12 cellular contexts compared by ENCODE assay signal in the genomic region with DNA sequence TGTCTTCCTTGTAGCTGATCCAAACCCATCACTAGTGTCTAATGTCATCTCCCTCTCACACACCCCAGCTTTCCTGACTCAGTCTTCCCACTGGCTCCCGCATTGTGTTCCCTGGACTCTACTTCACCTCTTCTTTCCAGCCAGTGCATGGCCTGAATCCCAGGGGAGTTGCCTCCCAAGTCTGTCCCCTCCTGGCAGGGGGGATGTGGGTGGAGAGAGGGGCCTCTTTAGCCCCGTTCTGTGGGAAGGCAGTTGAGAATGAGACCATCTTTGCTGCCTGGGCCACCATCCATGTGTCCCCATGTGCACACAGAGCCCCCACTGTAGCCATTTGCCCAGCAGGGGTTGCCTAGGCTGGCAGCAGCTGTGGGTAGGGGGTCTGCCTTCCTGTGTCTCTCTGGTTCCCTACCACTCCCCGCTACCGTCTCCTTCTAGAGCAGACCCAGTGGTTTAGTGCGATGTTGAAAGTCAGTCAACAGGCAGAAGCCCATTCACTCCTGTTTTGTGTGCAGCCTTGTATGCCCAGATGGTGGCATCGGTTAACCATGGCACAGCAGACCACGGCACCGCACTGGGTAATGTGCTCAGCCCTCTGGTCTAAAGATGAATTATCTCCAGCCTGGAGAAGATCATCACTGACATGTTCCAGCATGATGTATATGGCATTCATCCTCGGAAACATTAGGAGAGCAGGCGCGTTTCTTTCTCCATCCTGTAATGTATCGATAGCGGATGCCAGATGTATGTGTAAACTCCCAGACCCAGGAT.
DNase-seq lines count a peak whose midpoint lies in the region; ATAC-seq, FAIRE-seq and TF ChIP-seq lines count a peak whose summit lies in the region.
"Had no signal": no experiment of that assay in that cellular context is flagged by ENCODE, and none has a peak within 500 bp of the region (broad histone marks: within the 10 kb centered on the region; RNA-seq: fewer than 3 reads in every experiment).

No MANE protein-coding gene starts in this region.

- H3K4me1 Mint-ChIP-seq in activated CD4-positive, alpha-beta memory T cell treated with anti-CD3 and anti-CD28 coated beads, Interleukin-2, amount 10 ng/mL, durations not matched to agents 7 days and 5 days, result peaks cover 32% of the 10 kb centered on the region

- no peak overlapping the region for H3K4me2 ChIP-seq in A549

- H3K27ac Mint-ChIP-seq in activated CD4-positive, alpha-beta memory T cell treated with anti-CD3 and anti-CD28 coated beads, Interleukin-2, amount 10 ng/mL, durations not matched to agents 7 days and 5 days, result no peak overlapping the region

- no peak for TF ChIP-seq EP300 in A549 (IDR thresholded peaks at IDR 0.05)

- peaks cover 6% of the 10 kb centered on the region for H3K36me3 Mint-ChIP-seq in activated CD4-positive, alpha-beta memory T cell treated with anti-CD3 and anti-CD28 coated beads, Interleukin-2, amount 10 ng/mL, durations not matched to agents 7 days and 5 days (ENCODE audit: low read depth)

- WGBS in A549 (ENCODE audit: missing lambda C conversion rate), result 87% methylated on average over 13 of the region's 13 CpGs

- H3K27ac ChIP-seq in A549 (no peak overlapping the region), SJCRH30 (no peak overlapping the region)
- H3K27ac ChIP-seq: psoas muscle had no signal

- H3K27me3 ChIP-seq in SJCRH30, result no peaks in the 10 kb centered on the region

- CTCF ChIA-PET in A549 (lab: Yijun Ruan, JAX), result interaction anchor here (0.5 kb wide), 1 partner anchor 234 kb away, joined by 3 read pairs; no protein-coding TSS in a partner anchor
- CTCF ChIA-PET in activated CD4-positive, alpha-beta memory T cell treated with anti-CD3 and anti-CD28 coated beads, Interleukin-2, amount 10 ng/mL, durations not matched to agents 7 days and 5 days (lab: Charles Lee), result no interaction called here

- ATAC-seq in A549 (peak; percentile 73 to 80; a peak in 5 of 6 replicates), left ventricle myocardium superior (peak; percentile 34), HG03139 (IDR thresholded peaks at IDR 0.05; ENCODE audit: unreplicated experiment) (no peak), HG03571 (IDR thresholded peaks at IDR 0.05; ENCODE audit: unreplicated experiment) (no peak), HG02678 (IDR thresholded peaks at IDR 0.05; ENCODE audit: unreplicated experiment) (no peak)

- no peaks in the 10 kb centered on the region for H3K9me3 Mint-ChIP-seq in activated CD4-positive, alpha-beta memory T cell treated with anti-CD3 and anti-CD28 coated beads, Interleukin-2, amount 10 ng/mL, durations not matched to agents 7 days and 5 days

- no peak for TF ChIP-seq POLR2A in A549 (IDR thresholded peaks at IDR 0.05; ENCODE audit: low read length)

- TF ChIP-seq RAD21 in A549 (conservative IDR thresholded peaks at IDR 0.05 in 1 of 2, IDR thresholded peaks at IDR 0.05 in 1 of 2), result peak; percentile 51 to 56

- DNase-seq in A549 (ENCODE audit: low read depth in 1 of 2, low spot score in 1 of 2) (peak; percentile 5 to 25), HTR-8/SVneo (ENCODE audit: insufficient read length, low spot score) (peak; percentile 21), left ventricle myocardium superior (no peak), SJCRH30 (no peak)
- DNase-seq in activated CD4-positive, alpha-beta memory T cell treated with anti-CD3 and anti-CD28 coated beads, Interleukin-2, amount 10 ng/mL, durations not matched to agents 7 days and 5 days, result peak; percentile 20
- DNase-seq: GDM1, NCI-H2029, psoas muscle had no signal

- H3K4me3 Mint-ChIP-seq in activated CD4-positive, alpha-beta memory T cell treated with anti-CD3 and anti-CD28 coated beads, Interleukin-2, amount 10 ng/mL, durations not matched to agents 7 days and 5 days, result no peak overlapping the region

- TF ChIP-seq CTCF in A549 (IDR thresholded peaks at IDR 0.05), result peak; percentile 18; the same call in 1 of the 3 replicates

- POLR2A ChIA-PET in A549 (lab: Yijun Ruan, JAX), result no interaction called here
- POLR2A ChIA-PET in activated CD4-positive, alpha-beta memory T cell treated with anti-CD3 and anti-CD28 coated beads, Interleukin-2, amount 10 ng/mL, durations not matched to agents 7 days and 5 days (lab: Charles Lee), result no interaction called here

- no peak for FAIRE-seq in A549 (lab: Jason Lieb, UNC)
- peak; percentile 73 for FAIRE-seq in HTR-8/SVneo (lab: Jason Lieb, UNC)
- FAIRE-seq: colon had no signal

- H3K27me3 Mint-ChIP-seq in activated CD4-positive, alpha-beta memory T cell treated with anti-CD3 and anti-CD28 coated beads, Interleukin-2, amount 10 ng/mL, durations not matched to agents 7 days and 5 days, result peaks cover 3% of the 10 kb centered on the region

- no peak overlapping the region for H3K4me3 ChIP-seq in A549
- no peak overlapping the region for H3K4me3 ChIP-seq in SJCRH30
- H3K4me3 ChIP-seq: psoas muscle had no signal

- H3K36me3 ChIP-seq in SJCRH30, result no peaks in the 10 kb centered on the region

- intact Hi-C loops in left ventricle myocardium superior (cut with micrococcal nuclease), result no loop called here

- H3K9me3 ChIP-seq in A549 (no peaks in the 10 kb centered on the region), SJCRH30 (replicated peaks) (no peaks in the 10 kb centered on the region)
- H3K9me3 ChIP-seq: psoas muscle had no signal

- H3K4me1 ChIP-seq in A549 (0 out of 3 replicates have a peak, but pooled peaks cover 4% of the 10 kb centered on the region), SJCRH30 (no peaks in the 10 kb centered on the region)
- H3K4me1 ChIP-seq: psoas muscle had no signal

TF ChIP-seq in A549, 52 proteins besides CTCF, POLR2A, EP300 and RAD21:
- TF ChIP-seq SREBF2 (IDR thresholded peaks at IDR 0.05) (no peak), GATA3 (IDR thresholded peaks at IDR 0.05; ENCODE audit: borderline replicate concordance) (no peak), TP53 (CRISPR knock-in tag; IDR thresholded peaks at IDR 0.05) (no peak), SMC3 (IDR thresholded peaks at IDR 0.05) (0 out of 3 replicates have a peak, but pooled peaks have one; percentile 20)

Comparison
In these comparisons a context has a peak if more than half of its experiments do, and no peak if none do; other contexts are left out.
1. ATAC-seq: peak in A549 (2 of 2) and left ventricle myocardium superior (single experiment); none in HG03139 (single experiment), HG03571 (single experiment) and HG02678 (single experiment).
2. DNase-seq: peak in A549 (2 of 2), HTR-8/SVneo (single experiment) and activated CD4-positive, alpha-beta memory T cell treated with anti-CD3 and anti-CD28 coated beads, Interleukin-2, amount 10 ng/mL, durations not matched to agents 7 days and 5 days (single experiment); none in left ventricle myocardium superior (single experiment) and SJCRH30 (0 of 2).